In genomic region chr21:29076731-29077640, GRCh38 we compare ENCODE assay signal across 8 cellular contexts. TPM values are rescaled to one million over a fixed set of nuclear protein-coding genes. Genes with fewer than 3 reads are reported as not detected.
DNase-seq lines count a peak whose midpoint lies in the region; ATAC-seq and TF ChIP-seq lines count a peak whose summit lies in the region.
"Not testable (repeated sequence)": the region's sequence is repeated elsewhere in the genome, so short reads cannot be mapped to it uniquely, and the experiment has no call there.

No MANE protein-coding gene starts in this region.

- H3K36me3 Mint-ChIP-seq in naive thymus-derived CD4-positive, alpha-beta T cell, result peaks cover 0 to 15% (median 4%) of the 10 kb centered on the region in 5 donors

- not testable (repeated sequence) for H3K27me3 ChIP-seq in A673 (replicated peaks; ENCODE audit: insufficient read depth, low read depth, low read length, poor library complexity); adipocyte (replicated peaks; ENCODE audit: control insufficient read depth, insufficient read depth, low read length); naive thymus-derived CD4-positive, alpha-beta T cell (ENCODE audit: control insufficient read depth in 2 of 2, insufficient read depth in 2 of 2, low read length in 2 of 2)

- peak; percentile 52 for DNase-seq in A673 (ENCODE audit: low spot score)
- peak; percentile 47 for DNase-seq in NCI-H748 treated with DMSO at 0.1 percent for 48 hours (lab: John Stamatoyannopoulos, UW)
- DNase-seq in activated CD4-positive, alpha-beta T cell treated with anti-CD3 and anti-CD28 coated beads for 4 hours, result peak; percentile 63 to 73
- not testable (repeated sequence) for DNase-seq in adipocyte (ENCODE audit: low read depth); fibroblast of villous mesenchyme (ENCODE audit: low read depth)
- DNase-seq in naive thymus-derived CD4-positive, alpha-beta T cell, result peak; percentile 43 to 89 (median 81)
- DNase-seq in stimulated activated CD4-positive, alpha-beta T cell treated with anti-CD3 and anti-CD28 coated beads, Interleukin-4, amount 100 ng/mL, for 48 hours (ENCODE audit: low read depth in 2 of 2), result peak; percentile 53 to 68

- peak overlapping the region; percentile 70 for H3K27ac ChIP-seq in A673 (ENCODE audit: low read depth, low read length, poor library complexity, severe bottlenecking)
- peak overlapping the region; percentile 68 for H3K27ac ChIP-seq in naive thymus-derived CD4-positive, alpha-beta T cell (ENCODE audit: low read depth, low read length)

- TF ChIP-seq CTCF in A673 (conservative IDR thresholded peaks at IDR 0.05; ENCODE audit: low read depth, low read length); fibroblast of villous mesenchyme (IDR thresholded peaks at IDR 0.05; ENCODE audit: insufficient read depth, low read depth, low read length): not testable (repeated sequence)

- peaks cover 35 to 88% (median 76%) of the 10 kb centered on the region in 7 donors for H3K4me1 Mint-ChIP-seq in naive thymus-derived CD4-positive, alpha-beta T cell

- peak overlapping the region; percentile 69 to 91 (median 88) for H3K4me3 Mint-ChIP-seq in naive thymus-derived CD4-positive, alpha-beta T cell

- intact Hi-C loops in A673 (cut with micrococcal nuclease; ENCODE audit: unreplicated experiment), result not testable (repeated sequence)
- intact Hi-C loops in naive thymus-derived CD4-positive, alpha-beta T cell (cut with micrococcal nuclease), result loop anchor here in 1 of 2 donors (1.0 kb wide), 2 partner anchors 13 to 221 kb away; partner anchors contain the start of gene BACH1

- peaks cover 0 to 11% (median 0%) of the 10 kb centered on the region in 11 donors for H3K9me3 Mint-ChIP-seq in naive thymus-derived CD4-positive, alpha-beta T cell

- peak; percentile 16 for ATAC-seq in GM19324 (IDR thresholded peaks at IDR 0.05; ENCODE audit: low FRiP score, unreplicated experiment)
- not testable (repeated sequence) for ATAC-seq in naive thymus-derived CD4-positive, alpha-beta T cell

- H3K4me1 ChIP-seq in A673 (ENCODE audit: insufficient read depth, low read length, poor library complexity, severe bottlenecking), result peaks cover 14% of the 10 kb centered on the region
- H3K4me1 ChIP-seq in adipocyte (ENCODE audit: control insufficient read depth, insufficient read depth, low read length), result not testable (repeated sequence)
- peaks cover 36 to 47% of the 10 kb centered on the region in 2 donors for H3K4me1 ChIP-seq in naive thymus-derived CD4-positive, alpha-beta T cell (ENCODE audit: control insufficient read depth in 2 of 2, insufficient read depth in 2 of 2, low read length in 2 of 2)

- peak overlapping the region; percentile 90 to 98 (median 94) for H3K27ac Mint-ChIP-seq in naive thymus-derived CD4-positive, alpha-beta T cell

- peak overlapping the region; percentile 83 for H3K9ac ChIP-seq in adipocyte (ENCODE audit: low read length)

- H3K4me3 ChIP-seq in A673 (ENCODE audit: low read depth, low read length, poor library complexity, severe bottlenecking), result peak overlapping the region; percentile 34
- H3K4me3 ChIP-seq in adipocyte (ENCODE audit: low read length), result peak overlapping the region; percentile 80
- peak overlapping the region; percentile 55 for H3K4me3 ChIP-seq in fibroblast of villous mesenchyme (ENCODE audit: low read depth, low read length)
- H3K4me3 ChIP-seq in naive thymus-derived CD4-positive, alpha-beta T cell (ENCODE audit: low read length), result peak overlapping the region; percentile 50

- not testable (repeated sequence) for H3K27me3 Mint-ChIP-seq in naive thymus-derived CD4-positive, alpha-beta T cell

- not testable (repeated sequence) for H3K9me3 ChIP-seq in A673 (ENCODE audit: low read depth, low read length, poor library complexity, severe bottlenecking); adipocyte (ENCODE audit: control insufficient read depth, low read length); naive thymus-derived CD4-positive, alpha-beta T cell (ENCODE audit: control insufficient read depth in 2 of 3, low read length in 3 of 3)

- POLR2A ChIA-PET in A673 (lab: Charles Lee; ENCODE audit: low non-redundant PET), result not testable (repeated sequence)
- POLR2A ChIA-PET in naive thymus-derived CD4-positive, alpha-beta T cell (lab: Charles Lee), result interaction anchor here (0.5 to 9.4 kb wide), 10 partner anchors 29 to 373 kb away, joined by 3 to 103 read pairs (median 4); partner anchors contain the start of genes BACH1, LTN1 and USP16

- not testable (repeated sequence) for BruUV-seq in A673 (replicated peaks; lab: Mats Ljungman, UMichigan)

- CTCF ChIA-PET in A673 (lab: Charles Lee), result interaction anchor here (1.2 kb wide), 1 partner anchor 300 kb away, joined by 4 read pairs; no protein-coding TSS in a partner anchor
- CTCF ChIA-PET in naive thymus-derived CD4-positive, alpha-beta T cell (lab: Charles Lee), result interaction anchor here (1.2 to 1.5 kb wide), 3 partner anchors 11 to 53 kb away, joined by 3 to 5 read pairs (median 4); partner anchors contain the start of gene USP16

- H3K36me3 ChIP-seq in A673 (ENCODE audit: insufficient read depth, low read length, poor library complexity, severe bottlenecking); adipocyte (ENCODE audit: control insufficient read depth, insufficient read depth, low read length, severe bottlenecking); naive thymus-derived CD4-positive, alpha-beta T cell (ENCODE audit: control insufficient read depth in 2 of 3, insufficient read depth in 3 of 3, low read length in 3 of 3): not testable (repeated sequence)

RNA-seq across cellular contexts. Expression of gene CCT8, which starts 3.5 kb away (rescaled TPM):
- 397 and 415 TPM in 2 replicates for total RNA-seq in A673 (2021)
- total RNA-seq in fibroblast of villous mesenchyme, result 183 and 275 TPM in 2 replicates
- total RNA-seq in naive thymus-derived CD4-positive, alpha-beta T cell, result 100 to 1,000 TPM in 4 of 5 experiments, 10 to 100 TPM in 1; 87.6 to 223 (median 126) TPM
- polyA plus RNA-seq in naive thymus-derived CD4-positive, alpha-beta T cell, result 100 to 1,000 TPM; 121 to 185 TPM

RNA-seq across cellular contexts. Expression of gene USP16, which starts 52.5 kb away (rescaled TPM):
- 40.6 and 41.6 TPM in 2 replicates for total RNA-seq in A673 (2021)
- 35.8 and 37.6 TPM in 2 replicates for total RNA-seq in fibroblast of villous mesenchyme
- 10 to 100 TPM; 40.9 to 84.3 (median 62.7) TPM for total RNA-seq in naive thymus-derived CD4-positive, alpha-beta T cell
- 10 to 100 TPM; 17.9 to 19.1 TPM for polyA plus RNA-seq in naive thymus-derived CD4-positive, alpha-beta T cell

RNA-seq across cellular contexts. Expression of gene MAP3K7CL, which starts 53.5 kb away (rescaled TPM):
- total RNA-seq in A673 (2021) (2.2 and 3.1 TPM in 2 replicates), fibroblast of villous mesenchyme (20.7 and 49.3 TPM in 2 replicates)
- total RNA-seq in naive thymus-derived CD4-positive, alpha-beta T cell, result 10 to 100 TPM in 2 of 5 experiments, 1 to 10 TPM in 3; 2.7 to 11.6 (median 7.1) TPM
- 1 to 10 TPM; 5.9 to 6.8 TPM for polyA plus RNA-seq in naive thymus-derived CD4-positive, alpha-beta T cell

RNA-seq across cellular contexts. Expression of gene RWDD2B, which starts 57.8 kb away (rescaled TPM):
- total RNA-seq in A673 (2021) (29.0 and 30.0 TPM in 2 replicates), fibroblast of villous mesenchyme (21.6 and 33.2 TPM in 2 replicates)
- 1 to 10 TPM; 3.6 to 8.1 (median 4.3) TPM for total RNA-seq in naive thymus-derived CD4-positive, alpha-beta T cell
- polyA plus RNA-seq in naive thymus-derived CD4-positive, alpha-beta T cell, result 10 to 100 TPM in 1 of 2 donors, 1 to 10 TPM in 1; 9.4 to 14.1 TPM
